1 cellular context compared by ENCODE assay signal in the genomic region with DNA sequence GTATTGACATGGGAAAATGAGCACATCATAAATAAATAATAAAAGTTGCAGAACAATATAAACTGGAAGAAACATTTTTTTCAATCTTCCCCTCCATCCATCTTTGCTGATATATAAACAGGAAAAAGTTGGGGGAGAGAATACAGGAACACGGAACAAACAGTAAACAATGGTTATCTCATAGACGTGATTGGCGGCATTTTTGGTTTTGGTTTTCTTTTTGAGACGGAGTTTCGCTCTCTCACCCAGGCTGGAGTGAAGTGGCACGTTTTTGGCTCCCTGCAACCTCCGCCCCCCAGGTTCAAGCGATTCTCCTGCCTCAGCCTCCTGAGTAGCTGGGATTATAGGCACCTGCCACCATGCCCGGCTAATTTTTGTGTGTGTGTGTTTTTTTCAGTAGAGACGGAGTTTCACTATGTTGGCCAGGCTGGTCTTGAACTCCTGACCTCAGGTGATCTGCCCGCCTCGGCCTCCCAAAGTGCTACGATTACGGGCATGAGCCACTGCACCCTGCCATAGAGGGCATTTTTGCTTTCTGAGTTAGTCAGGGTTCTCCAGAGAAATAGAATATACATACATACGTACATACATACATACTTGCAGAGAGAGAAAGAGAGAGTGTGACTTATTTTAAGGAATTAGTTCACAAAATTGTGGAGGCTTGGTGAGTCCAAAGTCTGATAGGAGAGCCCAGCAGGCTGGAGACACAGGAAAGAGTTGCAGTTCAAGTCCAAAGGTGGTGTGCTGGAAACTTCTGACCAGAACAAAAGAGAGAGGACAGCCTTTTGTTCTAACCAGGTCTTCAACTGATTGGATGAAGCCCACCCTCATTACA.
TF ChIP-seq lines count a peak whose summit lies in the region.

No MANE protein-coding gene starts in this region.

TF ChIP-seq in HepG2, 621 proteins besides CTCF, POLR2A, EP300 and RAD21 (continued from another document and continues in another):
- TF ChIP-seq, protein P1, sequence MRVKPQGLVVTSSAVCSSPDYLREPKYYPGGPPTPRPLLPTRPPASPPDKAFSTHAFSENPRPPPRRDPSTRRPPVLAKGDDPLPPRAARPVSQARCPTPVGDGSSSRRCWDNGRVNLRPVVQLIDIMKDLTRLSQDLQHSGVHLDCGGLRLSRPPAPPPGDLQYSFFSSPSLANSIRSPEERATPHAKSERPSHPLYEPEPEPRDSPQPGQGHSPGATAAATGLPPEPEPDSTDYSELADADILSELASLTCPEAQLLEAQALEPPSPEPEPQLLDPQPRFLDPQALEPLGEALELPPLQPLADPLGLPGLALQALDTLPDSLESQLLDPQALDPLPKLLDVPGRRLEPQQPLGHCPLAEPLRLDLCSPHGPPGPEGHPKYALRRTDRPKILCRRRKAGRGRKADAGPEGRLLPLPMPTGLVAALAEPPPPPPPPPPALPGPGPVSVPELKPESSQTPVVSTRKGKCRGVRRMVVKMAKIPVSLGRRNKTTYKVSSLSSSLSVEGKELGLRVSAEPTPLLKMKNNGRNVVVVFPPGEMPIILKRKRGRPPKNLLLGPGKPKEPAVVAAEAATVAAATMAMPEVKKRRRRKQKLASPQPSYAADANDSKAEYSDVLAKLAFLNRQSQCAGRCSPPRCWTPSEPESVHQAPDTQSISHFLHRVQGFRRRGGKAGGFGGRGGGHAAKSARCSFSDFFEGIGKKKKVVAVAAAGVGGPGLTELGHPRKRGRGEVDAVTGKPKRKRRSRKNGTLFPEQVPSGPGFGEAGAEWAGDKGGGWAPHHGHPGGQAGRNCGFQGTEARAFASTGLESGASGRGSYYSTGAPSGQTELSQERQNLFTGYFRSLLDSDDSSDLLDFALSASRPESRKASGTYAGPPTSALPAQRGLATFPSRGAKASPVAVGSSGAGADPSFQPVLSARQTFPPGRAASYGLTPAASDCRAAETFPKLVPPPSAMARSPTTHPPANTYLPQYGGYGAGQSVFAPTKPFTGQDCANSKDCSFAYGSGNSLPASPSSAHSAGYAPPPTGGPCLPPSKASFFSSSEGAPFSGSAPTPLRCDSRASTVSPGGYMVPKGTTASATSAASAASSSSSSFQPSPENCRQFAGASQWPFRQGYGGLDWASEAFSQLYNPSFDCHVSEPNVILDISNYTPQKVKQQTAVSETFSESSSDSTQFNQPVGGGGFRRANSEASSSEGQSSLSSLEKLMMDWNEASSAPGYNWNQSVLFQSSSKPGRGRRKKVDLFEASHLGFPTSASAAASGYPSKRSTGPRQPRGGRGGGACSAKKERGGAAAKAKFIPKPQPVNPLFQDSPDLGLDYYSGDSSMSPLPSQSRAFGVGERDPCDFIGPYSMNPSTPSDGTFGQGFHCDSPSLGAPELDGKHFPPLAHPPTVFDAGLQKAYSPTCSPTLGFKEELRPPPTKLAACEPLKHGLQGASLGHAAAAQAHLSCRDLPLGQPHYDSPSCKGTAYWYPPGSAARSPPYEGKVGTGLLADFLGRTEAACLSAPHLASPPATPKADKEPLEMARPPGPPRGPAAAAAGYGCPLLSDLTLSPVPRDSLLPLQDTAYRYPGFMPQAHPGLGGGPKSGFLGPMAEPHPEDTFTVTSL (CRISPR knock-in tag; IDR thresholded peaks at IDR 0.05; ENCODE audit: borderline replicate concordance): 0 out of 2 replicates have a peak, but pooled peaks have one; percentile 49
- TF ChIP-seq HNF4A (CRISPR knock-in tag; IDR thresholded peaks at IDR 0.05) (peak; percentile 87), ZNF557 (CRISPR knock-in tag; IDR thresholded peaks at IDR 0.05) (no peak), SNAPC5 (CRISPR knock-in tag; IDR thresholded peaks at IDR 0.05; ENCODE audit: borderline replicate concordance) (0 out of 2 replicates have a peak, but pooled peaks have one; percentile 45), SPEN (CRISPR knock-in tag; IDR thresholded peaks at IDR 0.05; ENCODE audit: low read depth) (0 out of 2 replicates have a peak, but pooled peaks have one; percentile 29), SOX13 (IDR thresholded peaks at IDR 0.05) (peak; percentile 90), SOX13 (CRISPR knock-in tag; conservative IDR thresholded peaks at IDR 0.05 in 1 of 2, IDR thresholded peaks at IDR 0.05 in 1 of 2) (peak in 1 of 2 experiments; percentile 92; a peak in 2 of 4 replicates), ATM (IDR thresholded peaks at IDR 0.05; ENCODE audit: borderline replicate concordance) (no peak), TARDBP (CRISPR knock-in tag; IDR thresholded peaks at IDR 0.05) (no peak), HMG20A (CRISPR knock-in tag; IDR thresholded peaks at IDR 0.05; ENCODE audit: borderline replicate concordance) (peak; percentile 25; the same call in 1 of the 2 replicates), ZBTB38 (CRISPR knock-in tag; IDR thresholded peaks at IDR 0.05) (peak; percentile 62; the same call in 1 of the 2 replicates), KDM4B (CRISPR knock-in tag; IDR thresholded peaks at IDR 0.05) (no peak), PRMT3 (CRISPR knock-in tag; IDR thresholded peaks at IDR 0.05; ENCODE audit: borderline replicate concordance, low read depth) (no peak), RFXANK (CRISPR knock-in tag; IDR thresholded peaks at IDR 0.05) (no peak), ZNF770 (CRISPR knock-in tag; IDR thresholded peaks at IDR 0.05) (0 out of 2 replicates have a peak, but pooled peaks have one; percentile 17), ZNF687 (CRISPR knock-in tag; IDR thresholded peaks at IDR 0.05) (0 out of 2 replicates have a peak, but pooled peaks have one; percentile 10), HNF4G (IDR thresholded peaks at IDR 0.05; ENCODE audit: borderline replicate concordance, low read depth, low read length) (peak; percentile 81), HNF4G (CRISPR knock-in tag; IDR thresholded peaks at IDR 0.05; ENCODE audit: borderline replicate concordance, low read depth) (peak; percentile 36; the same call in 1 of the 2 replicates), CEBPG (CRISPR knock-in tag; IDR thresholded peaks at IDR 0.05) (0 out of 2 replicates have a peak, but pooled peaks have one; percentile 13), SOX5 (CRISPR knock-in tag; IDR thresholded peaks at IDR 0.05; ENCODE audit: borderline replicate concordance) (peak; percentile 95), TBX2 (CRISPR knock-in tag; IDR thresholded peaks at IDR 0.05; ENCODE audit: borderline replicate concordance) (no peak), ZNF574 (CRISPR knock-in tag; IDR thresholded peaks at IDR 0.05) (no peak), GATAD2A (CRISPR knock-in tag; IDR thresholded peaks at IDR 0.05) (peak; percentile 19; the same call in 1 of the 2 replicates), HNRNPUL1 (IDR thresholded peaks at IDR 0.05; ENCODE audit: low read depth, low read length) (no peak), ZNF274 (CRISPR knock-in tag; IDR thresholded peaks at IDR 0.05) (no peak), TBL1XR1 (IDR thresholded peaks at IDR 0.05; ENCODE audit: borderline replicate concordance, low read length, partially characterized antibody) (no peak), ZKSCAN1 (IDR thresholded peaks at IDR 0.05; ENCODE audit: low read length) (no peak), ZSCAN12 (CRISPR knock-in tag; IDR thresholded peaks at IDR 0.05) (no peak), POGZ (CRISPR knock-in tag; IDR thresholded peaks at IDR 0.05) (peak; percentile 44), ZFP37 (CRISPR knock-in tag; IDR thresholded peaks at IDR 0.05; ENCODE audit: borderline replicate concordance) (no peak), SIX1 (CRISPR knock-in tag; IDR thresholded peaks at IDR 0.05; ENCODE audit: borderline replicate concordance) (no peak), ZNF430 (CRISPR knock-in tag; IDR thresholded peaks at IDR 0.05) (0 out of 2 replicates have a peak, but pooled peaks have one; percentile 30)
- TF ChIP-seq, protein P2, sequence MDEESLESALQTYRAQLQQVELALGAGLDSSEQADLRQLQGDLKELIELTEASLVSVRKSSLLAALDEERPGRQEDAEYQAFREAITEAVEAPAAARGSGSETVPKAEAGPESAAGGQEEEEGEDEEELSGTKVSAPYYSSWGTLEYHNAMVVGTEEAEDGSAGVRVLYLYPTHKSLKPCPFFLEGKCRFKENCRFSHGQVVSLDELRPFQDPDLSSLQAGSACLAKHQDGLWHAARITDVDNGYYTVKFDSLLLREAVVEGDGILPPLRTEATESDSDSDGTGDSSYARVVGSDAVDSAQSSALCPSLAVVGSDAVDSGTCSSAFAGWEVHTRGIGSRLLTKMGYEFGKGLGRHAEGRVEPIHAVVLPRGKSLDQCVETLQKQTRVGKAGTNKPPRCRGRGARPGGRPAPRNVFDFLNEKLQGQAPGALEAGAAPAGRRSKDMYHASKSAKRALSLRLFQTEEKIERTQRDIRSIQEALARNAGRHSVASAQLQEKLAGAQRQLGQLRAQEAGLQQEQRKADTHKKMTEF (CRISPR knock-in tag; IDR thresholded peaks at IDR 0.05): 0 out of 2 replicates have a peak, but pooled peaks have one; percentile 30
- TF ChIP-seq, protein P3, sequence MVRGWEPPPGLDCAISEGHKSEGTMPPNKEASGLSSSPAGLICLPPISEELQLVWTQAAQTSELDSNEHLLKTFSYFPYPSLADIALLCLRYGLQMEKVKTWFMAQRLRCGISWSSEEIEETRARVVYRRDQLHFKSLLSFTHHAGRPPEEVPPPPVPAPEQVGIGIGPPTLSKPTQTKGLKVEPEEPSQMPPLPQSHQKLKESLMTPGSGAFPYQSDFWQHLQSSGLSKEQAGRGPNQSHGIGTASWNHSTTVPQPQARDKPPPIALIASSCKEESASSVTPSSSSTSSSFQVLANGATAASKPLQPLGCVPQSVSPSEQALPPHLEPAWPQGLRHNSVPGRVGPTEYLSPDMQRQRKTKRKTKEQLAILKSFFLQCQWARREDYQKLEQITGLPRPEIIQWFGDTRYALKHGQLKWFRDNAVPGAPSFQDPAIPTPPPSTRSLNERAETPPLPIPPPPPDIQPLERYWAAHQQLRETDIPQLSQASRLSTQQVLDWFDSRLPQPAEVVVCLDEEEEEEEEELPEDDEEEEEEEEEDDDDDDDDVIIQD (CRISPR knock-in tag; IDR thresholded peaks at IDR 0.05; ENCODE audit: low read depth): 0 out of 2 replicates have a peak, but pooled peaks have one; percentile 11
- TF ChIP-seq, protein P4, sequence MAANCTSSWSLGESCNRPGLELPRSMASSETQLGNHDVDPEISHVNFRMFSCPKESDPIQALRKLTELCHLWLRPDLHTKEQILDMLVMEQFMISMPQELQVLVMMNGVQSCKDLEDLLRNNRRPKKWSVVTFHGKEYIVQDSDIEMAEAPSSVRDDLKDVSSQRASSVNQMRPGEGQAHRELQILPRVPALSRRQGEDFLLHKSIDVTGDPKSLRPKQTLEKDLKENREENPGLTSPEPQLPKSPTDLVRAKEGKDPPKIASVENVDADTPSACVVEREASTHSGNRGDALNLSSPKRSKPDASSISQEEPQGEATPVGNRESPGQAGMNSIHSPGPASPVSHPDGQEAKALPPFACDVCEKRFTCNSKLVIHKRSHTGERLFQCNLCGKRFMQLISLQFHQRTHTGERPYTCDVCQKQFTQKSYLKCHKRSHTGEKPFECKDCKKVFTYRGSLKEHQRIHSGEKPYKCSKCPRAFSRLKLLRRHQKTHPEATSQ (CRISPR knock-in tag; IDR thresholded peaks at IDR 0.05; ENCODE audit: borderline replicate concordance): no peak
